19 cellular contexts compared by ENCODE assay signal in the genomic region with DNA sequence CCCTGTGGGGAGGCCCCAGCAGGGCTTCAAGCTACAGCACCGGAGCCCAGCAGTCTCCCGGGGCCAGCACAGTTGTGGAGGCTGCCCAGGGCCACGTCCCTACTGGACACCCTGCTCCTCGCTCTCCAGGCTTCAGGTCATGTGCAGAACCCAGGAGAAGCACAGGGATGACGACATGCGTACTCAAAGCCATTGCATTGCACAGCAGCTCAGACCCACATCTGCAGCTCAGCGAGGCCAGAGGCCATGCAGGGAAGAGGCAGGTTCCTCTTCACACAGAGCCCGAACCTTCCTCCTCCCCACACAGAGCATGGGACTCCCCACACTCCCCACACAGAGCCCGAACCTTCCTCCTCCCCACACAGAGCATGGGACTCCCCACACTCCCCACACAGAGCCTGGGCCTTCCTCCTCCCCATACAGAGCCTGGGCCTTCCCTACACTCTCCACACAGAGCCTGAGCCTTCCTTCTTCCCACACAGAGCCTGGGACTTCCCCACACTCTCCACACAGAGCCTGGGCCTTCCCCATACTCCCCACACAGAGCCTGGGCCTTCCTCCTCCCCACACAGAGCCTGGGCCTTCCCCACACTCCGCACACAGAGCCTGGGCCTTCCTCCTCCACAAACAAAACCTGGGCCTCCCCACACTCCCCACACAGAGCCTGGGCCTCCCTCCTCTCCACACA. TPM values are rescaled to one million over a fixed set of nuclear protein-coding genes. Genes with fewer than 3 reads are reported as not detected.
A peak's percentile ranks its signal among the peaks of the same experiment; 100 is the strongest.
DNase-seq lines count a peak whose midpoint lies in the region; ATAC-seq lines count a peak whose summit lies in the region.
"Had no signal": no experiment of that assay in that cellular context is flagged by ENCODE, and none has a peak within 500 bp of the region (broad histone marks: within the 10 kb centered on the region; RNA-seq: fewer than 3 reads in every experiment).

No MANE protein-coding gene starts in this region.

- no peaks in the 10 kb centered on the region for H3K27me3 ChIP-seq in right cardiac atrium (ENCODE audit: control insufficient read depth, insufficient read depth)
- H3K27me3 ChIP-seq: upper lobe of left lung had no signal

- peak overlapping the region; percentile 68 for H3K27ac Mint-ChIP-seq in activated naive CD8-positive, alpha-beta T cell
- H3K27ac Mint-ChIP-seq in stimulated activated memory B cell treated with anti-CD40 and anti-IgM and Interleukin-4, amounts not matched to agents 10 μg/mL and 1 μg/mL and 100 μg/mL, for 72 hours: peak overlapping the region; percentile 27
- H3K27ac Mint-ChIP-seq: endodermal cell; T-helper 1 cell treated with Interleukin-12 subunit alpha and Interleukin-12 subunit beta and Interleukin-4 antibody, amounts not matched to agents 30 μg/mL and 1 μg/mL, for 36 hours had no signal

- no peaks in the 10 kb centered on the region for H3K4me1 ChIP-seq in right cardiac atrium (ENCODE audit: control insufficient read depth, insufficient read depth, low read length)
- H3K4me1 ChIP-seq: Caco-2, upper lobe of left lung had no signal

- H3K9me3 ChIP-seq in right cardiac atrium (ENCODE audit: control insufficient read depth, low read length): no peaks in the 10 kb centered on the region
- H3K9me3 ChIP-seq: Caco-2, upper lobe of left lung had no signal

- no peak overlapping the region for H3K27ac ChIP-seq in right cardiac atrium (ENCODE audit: low read length)
- H3K27ac ChIP-seq: GM23248, upper lobe of left lung had no signal

- DNase-seq in Right ventricle myocardium inferior (ENCODE audit: missing footprints) (peak; percentile 30), right cardiac atrium (no peak), amygdala (lab: John Stamatoyannopoulos, UW) (no peak)
- DNase-seq in stimulated activated naive CD4-positive, alpha-beta T cell treated with Interleukin-2 at 50 U/mL for 16 hours (lab: John Stamatoyannopoulos, UW): no peak
- DNase-seq: activated CD4-positive, CD25-positive, alpha-beta regulatory T cell treated with anti-CD3 and anti-CD28 coated beads, Interleukin-2, amount 50 U/mL, for 72 hours; activated gamma-delta T cell; Caco-2; endodermal cell; GM23248; naive thymus-derived CD4-positive, alpha-beta T cell; NCI-H2081; NCI-H69; RPMI8226 had no signal

- H3K9me3 Mint-ChIP-seq in activated naive CD8-positive, alpha-beta T cell (ENCODE audit: low read depth): no peaks in the 10 kb centered on the region
- H3K9me3 Mint-ChIP-seq in stimulated activated memory B cell treated with anti-CD40 and anti-IgM and Interleukin-4, amounts not matched to agents 10 μg/mL and 1 μg/mL and 100 μg/mL, for 72 hours: peaks cover 9% of the 10 kb centered on the region
- H3K9me3 Mint-ChIP-seq: endodermal cell; naive thymus-derived CD4-positive, alpha-beta T cell; T-helper 1 cell treated with Interleukin-12 subunit alpha and Interleukin-12 subunit beta and Interleukin-4 antibody, amounts not matched to agents 30 μg/mL and 1 μg/mL, for 36 hours had no signal

- peaks cover 8% of the 10 kb centered on the region for H3K4me1 Mint-ChIP-seq in activated naive CD8-positive, alpha-beta T cell (ENCODE audit: low read depth)
- peaks cover 21% of the 10 kb centered on the region for H3K4me1 Mint-ChIP-seq in stimulated activated memory B cell treated with anti-CD40 and anti-IgM and Interleukin-4, amounts not matched to agents 10 μg/mL and 1 μg/mL and 100 μg/mL, for 72 hours

- WGBS in right cardiac atrium: 79% methylated on average over 10 of the region's 10 CpGs

- H3K4me3 Mint-ChIP-seq in activated naive CD8-positive, alpha-beta T cell: no peak overlapping the region
- H3K4me3 Mint-ChIP-seq in stimulated activated memory B cell treated with anti-CD40 and anti-IgM and Interleukin-4, amounts not matched to agents 10 μg/mL and 1 μg/mL and 100 μg/mL, for 72 hours: no peak overlapping the region
- H3K4me3 Mint-ChIP-seq: endodermal cell; naive thymus-derived CD4-positive, alpha-beta T cell; T-helper 1 cell treated with Interleukin-12 subunit alpha and Interleukin-12 subunit beta and Interleukin-4 antibody, amounts not matched to agents 30 μg/mL and 1 μg/mL, for 36 hours had no signal

- intact Hi-C loops in Right ventricle myocardium inferior (cut with DNase I) (no loop called here), right cardiac atrium (cut with DNase I) (no loop called here)

- ATAC-seq in Right ventricle myocardium inferior (peak; percentile 9), right cardiac atrium (no peak), HG02610 (IDR thresholded peaks at IDR 0.05; ENCODE audit: unreplicated experiment) (peak; percentile 39), GM21619 (IDR thresholded peaks at IDR 0.05; ENCODE audit: unreplicated experiment) (no peak)
- ATAC-seq in stimulated activated memory B cell treated with anti-CD40 and anti-IgM and Interleukin-4, amounts not matched to agents 10 μg/mL and 1 μg/mL and 100 μg/mL, for 72 hours: peak; percentile 44
- ATAC-seq: naive thymus-derived CD4-positive, alpha-beta T cell had no signal

- no peaks in the 10 kb centered on the region for H3K36me3 Mint-ChIP-seq in activated naive CD8-positive, alpha-beta T cell
- no peaks in the 10 kb centered on the region for H3K36me3 Mint-ChIP-seq in stimulated activated memory B cell treated with anti-CD40 and anti-IgM and Interleukin-4, amounts not matched to agents 10 μg/mL and 1 μg/mL and 100 μg/mL, for 72 hours
- H3K36me3 Mint-ChIP-seq: naive thymus-derived CD4-positive, alpha-beta T cell had no signal

- no peaks in the 10 kb centered on the region for H3K27me3 Mint-ChIP-seq in activated naive CD8-positive, alpha-beta T cell
- H3K27me3 Mint-ChIP-seq in stimulated activated memory B cell treated with anti-CD40 and anti-IgM and Interleukin-4, amounts not matched to agents 10 μg/mL and 1 μg/mL and 100 μg/mL, for 72 hours: no peaks in the 10 kb centered on the region
- H3K27me3 Mint-ChIP-seq: naive thymus-derived CD4-positive, alpha-beta T cell had no signal

- H3K4me3 ChIP-seq in right cardiac atrium (ENCODE audit: low read length): no peak overlapping the region
- H3K4me3 ChIP-seq: GM23248, upper lobe of left lung had no signal

RNA-seq across cellular contexts. Expression of a gene that starts 12.3 kb away (rescaled TPM):
- 0.57 TPM for total RNA-seq in Right ventricle myocardium inferior
- total RNA-seq in right cardiac atrium: 1 to 10 TPM; 1.5 to 1.8 (median 1.7) TPM
- 1.00 TPM for polyA plus RNA-seq in right cardiac atrium
- total RNA-seq: Caco-2 had no signal
- polyA plus RNA-seq: naive thymus-derived CD4-positive, alpha-beta T cell had no signal

Comparison
In these comparisons a context has a peak if more than half of its experiments do, and no peak if none do; other contexts are left out.
1. ATAC-seq: peak in Right ventricle myocardium inferior (single experiment), HG02610 (single experiment) and stimulated activated memory B cell treated with anti-CD40 and anti-IgM and Interleukin-4, amounts not matched to agents 10 μg/mL and 1 μg/mL and 100 μg/mL, for 72 hours (single experiment); none in right cardiac atrium (0 of 2) and GM21619 (single experiment).